Comparison of ENCODE assay signal across 17 cellular contexts in genomic region chr9:128087262-128087661, GRCh38. TPM values are rescaled to one million over a fixed set of nuclear protein-coding genes. Genes with fewer than 3 reads are reported as not detected.
DNase-seq lines count a peak whose midpoint lies in the region; ATAC-seq and TF ChIP-seq lines count a peak whose summit lies in the region.
"Had no signal": no experiment of that assay in that cellular context is flagged by ENCODE, and none has a peak within 500 bp of the region (broad histone marks: within the 10 kb centered on the region; RNA-seq: fewer than 3 reads in every experiment).

No MANE protein-coding gene starts in this region.

- H3K4me3 ChIP-seq in MG63, result no peak overlapping the region
- no peak overlapping the region for H3K4me3 ChIP-seq in mucosa of descending colon
- H3K4me3 ChIP-seq: GM23338, Peyer's patch had no signal

- no peaks in the 10 kb centered on the region for H3K27me3 Mint-ChIP-seq in activated CD8-positive, alpha-beta T cell treated with anti-CD3 and anti-CD28 coated beads for 36 hours
- no peaks in the 10 kb centered on the region for H3K27me3 Mint-ChIP-seq in activated CD8-positive, alpha-beta T cell treated with anti-CD3 and anti-CD28 coated beads, Interleukin-2, amount 10 ng/mL, durations not matched to agents 7 days and 5 days (ENCODE audit: low read depth)
- H3K27me3 Mint-ChIP-seq in natural killer cell (ENCODE audit: low read depth in 2 of 2), result no peaks in the 10 kb centered on the region
- H3K27me3 Mint-ChIP-seq in natural killer cell treated with Interleukin-12 subunit alpha and Interleukin-12 subunit beta and Interleukin-15 and Interleukin-18, amount 100 ng/mL, for 72 hours, result no peaks in the 10 kb centered on the region
- H3K27me3 Mint-ChIP-seq in effector memory CD8-positive, alpha-beta T cell, result no peaks in the 10 kb centered on the region
- no peaks in the 10 kb centered on the region for H3K27me3 Mint-ChIP-seq in type B pancreatic cell

- H3K9me3 ChIP-seq in MG63 (no peaks in the 10 kb centered on the region), mucosa of descending colon (no peaks in the 10 kb centered on the region)
- H3K9me3 ChIP-seq: Caco-2, Peyer's patch had no signal

- no peak for ATAC-seq in activated CD8-positive, alpha-beta T cell treated with anti-CD3 and anti-CD28 coated beads for 36 hours
- ATAC-seq in activated CD8-positive, alpha-beta T cell treated with anti-CD3 and anti-CD28 coated beads, Interleukin-2, amount 10 ng/mL, durations not matched to agents 7 days and 5 days, result no peak
- ATAC-seq in natural killer cell (no peak), mucosa of descending colon (no peak)
- no peak for ATAC-seq in natural killer cell treated with Interleukin-12 subunit alpha and Interleukin-12 subunit beta and Interleukin-15 and Interleukin-18, amount 100 ng/mL, for 72 hours
- ATAC-seq in effector memory CD8-positive, alpha-beta T cell (replicated peaks), result no peak
- ATAC-seq: GM23338 had no signal

- H3K9me3 Mint-ChIP-seq in activated CD8-positive, alpha-beta T cell treated with anti-CD3 and anti-CD28 coated beads for 36 hours, result no peaks in the 10 kb centered on the region
- H3K9me3 Mint-ChIP-seq in activated CD8-positive, alpha-beta T cell treated with anti-CD3 and anti-CD28 coated beads, Interleukin-2, amount 10 ng/mL, durations not matched to agents 7 days and 5 days (ENCODE audit: insufficient read depth), result no peaks in the 10 kb centered on the region
- no peaks in the 10 kb centered on the region for H3K9me3 Mint-ChIP-seq in natural killer cell
- no peaks in the 10 kb centered on the region for H3K9me3 Mint-ChIP-seq in natural killer cell treated with Interleukin-12 subunit alpha and Interleukin-12 subunit beta and Interleukin-15 and Interleukin-18, amount 100 ng/mL, for 72 hours
- no peaks in the 10 kb centered on the region for H3K9me3 Mint-ChIP-seq in effector memory CD8-positive, alpha-beta T cell
- H3K9me3 Mint-ChIP-seq in type B pancreatic cell, result no peaks in the 10 kb centered on the region
- H3K9me3 Mint-ChIP-seq: GM23338 had no signal

- TF ChIP-seq CTCF in activated CD8-positive, alpha-beta T cell treated with anti-CD3 and anti-CD28 coated beads for 36 hours (IDR thresholded peaks at IDR 0.05), result no peak
- TF ChIP-seq CTCF in natural killer cell (IDR thresholded peaks at IDR 0.05), result no peak
- no peak for TF ChIP-seq CTCF in type B pancreatic cell (conservative IDR thresholded peaks at IDR 0.05)
- TF ChIP-seq CTCF in mucosa of descending colon (IDR thresholded peaks at IDR 0.05), result no peak

- H3K36me3 Mint-ChIP-seq in activated CD8-positive, alpha-beta T cell treated with anti-CD3 and anti-CD28 coated beads for 36 hours (ENCODE audit: low read depth), result peaks cover 16% of the 10 kb centered on the region
- H3K36me3 Mint-ChIP-seq in activated CD8-positive, alpha-beta T cell treated with anti-CD3 and anti-CD28 coated beads, Interleukin-2, amount 10 ng/mL, durations not matched to agents 7 days and 5 days (ENCODE audit: low read depth), result peaks cover 38% of the 10 kb centered on the region
- H3K36me3 Mint-ChIP-seq in natural killer cell (no peaks in the 10 kb centered on the region), type B pancreatic cell (peaks cover 14% of the 10 kb centered on the region)
- H3K36me3 Mint-ChIP-seq in natural killer cell treated with Interleukin-12 subunit alpha and Interleukin-12 subunit beta and Interleukin-15 and Interleukin-18, amount 100 ng/mL, for 72 hours, result peaks cover 7% of the 10 kb centered on the region
- peaks cover 30% of the 10 kb centered on the region for H3K36me3 Mint-ChIP-seq in effector memory CD8-positive, alpha-beta T cell (ENCODE audit: insufficient read depth)

- peaks cover 3% of the 10 kb centered on the region for H3K4me1 ChIP-seq in mucosa of descending colon (ENCODE audit: low read depth)

- H3K27me3 ChIP-seq in MG63, result no peaks in the 10 kb centered on the region
- H3K27me3 ChIP-seq: Peyer's patch had no signal

- no peak overlapping the region for H3K4me3 Mint-ChIP-seq in activated CD8-positive, alpha-beta T cell treated with anti-CD3 and anti-CD28 coated beads for 36 hours
- H3K4me3 Mint-ChIP-seq in activated CD8-positive, alpha-beta T cell treated with anti-CD3 and anti-CD28 coated beads, Interleukin-2, amount 10 ng/mL, durations not matched to agents 7 days and 5 days, result no peak overlapping the region
- no peak overlapping the region for H3K4me3 Mint-ChIP-seq in natural killer cell
- no peak overlapping the region for H3K4me3 Mint-ChIP-seq in natural killer cell treated with Interleukin-12 subunit alpha and Interleukin-12 subunit beta and Interleukin-15 and Interleukin-18, amount 100 ng/mL, for 72 hours
- no peak overlapping the region for H3K4me3 Mint-ChIP-seq in effector memory CD8-positive, alpha-beta T cell
- H3K4me3 Mint-ChIP-seq in type B pancreatic cell, result peak overlapping the region; percentile 27
- H3K4me3 Mint-ChIP-seq: GM23338 had no signal

- CTCF ChIA-PET in activated CD8-positive, alpha-beta T cell treated with anti-CD3 and anti-CD28 coated beads for 36 hours (lab: Charles Lee), result interaction anchor here (0.9 to 4.0 kb wide), 8 partner anchors 10 to 145 kb away, joined by 3 to 21 read pairs (median 4); no protein-coding TSS in a partner anchor
- CTCF ChIA-PET in activated CD8-positive, alpha-beta T cell treated with anti-CD3 and anti-CD28 coated beads, Interleukin-2, amount 10 ng/mL, durations not matched to agents 7 days and 5 days (lab: Charles Lee), result interaction anchor here (0.8 to 2.3 kb wide), 12 partner anchors 10 to 218 kb away, joined by 3 to 10 read pairs (median 4); partner anchors contain the start of gene NAIF1

- intact Hi-C loops in activated CD8-positive, alpha-beta T cell treated with anti-CD3 and anti-CD28 coated beads for 36 hours (cut with micrococcal nuclease), result no loop called here
- intact Hi-C loops in natural killer cell (cut with micrococcal nuclease) (no loop called here), mucosa of descending colon (cut with DNase I, micrococcal nuclease) (no loop called here)

- H3K4me1 Mint-ChIP-seq in activated CD8-positive, alpha-beta T cell treated with anti-CD3 and anti-CD28 coated beads for 36 hours (ENCODE audit: low read depth), result peaks cover 51% of the 10 kb centered on the region
- peaks cover 39% of the 10 kb centered on the region for H3K4me1 Mint-ChIP-seq in activated CD8-positive, alpha-beta T cell treated with anti-CD3 and anti-CD28 coated beads, Interleukin-2, amount 10 ng/mL, durations not matched to agents 7 days and 5 days (ENCODE audit: low read depth)
- H3K4me1 Mint-ChIP-seq in natural killer cell (peaks cover 40 to 53% of the 10 kb centered on the region in 2 donors), type B pancreatic cell (ENCODE audit: unreplicated experiment) (peaks cover 26% of the 10 kb centered on the region)
- H3K4me1 Mint-ChIP-seq in natural killer cell treated with Interleukin-12 subunit alpha and Interleukin-12 subunit beta and Interleukin-15 and Interleukin-18, amount 100 ng/mL, for 72 hours (ENCODE audit: low read depth in 2 of 2), result peaks cover 24 to 38% of the 10 kb centered on the region in 2 donors
- H3K4me1 Mint-ChIP-seq in effector memory CD8-positive, alpha-beta T cell (ENCODE audit: low read depth in 2 of 2), result peaks cover 32 to 57% of the 10 kb centered on the region in 2 donors

- DNase-seq in activated CD8-positive, alpha-beta T cell treated with anti-CD3 and anti-CD28 coated beads for 36 hours, result no peak
- no peak for DNase-seq in activated CD8-positive, alpha-beta T cell treated with anti-CD3 and anti-CD28 coated beads, Interleukin-2, amount 10 ng/mL, durations not matched to agents 7 days and 5 days
- DNase-seq in natural killer cell (no peak), type B pancreatic cell (ENCODE audit: extremely low spot score, unreplicated experiment) (no peak), MG63 (no peak), mucosa of descending colon (no peak)
- DNase-seq in natural killer cell treated with Interleukin-12 subunit alpha and Interleukin-12 subunit beta and Interleukin-15 and Interleukin-18, amount 100 ng/mL, for 72 hours (ENCODE audit: low spot score), result no peak
- DNase-seq in effector memory CD8-positive, alpha-beta T cell, result no peak
- DNase-seq: Caco-2, DMS153, KG1, NCI-H1105, NCI-H1694, NCI-H524, Peyer's patch, Right ventricle myocardium superior had no signal

- H3K27ac Mint-ChIP-seq in activated CD8-positive, alpha-beta T cell treated with anti-CD3 and anti-CD28 coated beads for 36 hours, result peak overlapping the region; percentile 26
- no peak overlapping the region for H3K27ac Mint-ChIP-seq in activated CD8-positive, alpha-beta T cell treated with anti-CD3 and anti-CD28 coated beads, Interleukin-2, amount 10 ng/mL, durations not matched to agents 7 days and 5 days
- peak overlapping the region; percentile 12 to 65 for H3K27ac Mint-ChIP-seq in natural killer cell
- H3K27ac Mint-ChIP-seq in natural killer cell treated with Interleukin-12 subunit alpha and Interleukin-12 subunit beta and Interleukin-15 and Interleukin-18, amount 100 ng/mL, for 72 hours, result no peak overlapping the region
- H3K27ac Mint-ChIP-seq in effector memory CD8-positive, alpha-beta T cell, result peak overlapping the region; percentile 41 to 61
- no peak overlapping the region for H3K27ac Mint-ChIP-seq in type B pancreatic cell
- H3K27ac Mint-ChIP-seq: GM23338 had no signal

- H3K36me3 ChIP-seq in MG63 (no peaks in the 10 kb centered on the region; the same call in 1 of the 2 replicates), mucosa of descending colon (ENCODE audit: low read depth) (no peaks in the 10 kb centered on the region)
- H3K36me3 ChIP-seq: Peyer's patch had no signal

- POLR2A ChIA-PET in activated CD8-positive, alpha-beta T cell treated with anti-CD3 and anti-CD28 coated beads for 36 hours (lab: Charles Lee), result interaction anchor here (0.6 kb wide), 1 partner anchor 69 kb away, joined by 3 read pairs; no protein-coding TSS in a partner anchor
- POLR2A ChIA-PET in activated CD8-positive, alpha-beta T cell treated with anti-CD3 and anti-CD28 coated beads, Interleukin-2, amount 10 ng/mL, durations not matched to agents 7 days and 5 days (lab: Charles Lee), result interaction anchor here (1.1 kb wide), 1 partner anchor 23 kb away, joined by 3 read pairs; no protein-coding TSS in a partner anchor

RNA-seq across cellular contexts. Expression of gene SLC25A25, which starts 19.2 kb away (rescaled TPM):
- total RNA-seq in activated CD8-positive, alpha-beta T cell treated with anti-CD3 and anti-CD28 coated beads for 36 hours, result 10 to 100 TPM; 12.9 to 14.6 TPM
- total RNA-seq in activated CD8-positive, alpha-beta T cell treated with anti-CD3 and anti-CD28 coated beads, Interleukin-2, amount 10 ng/mL, durations not matched to agents 7 days and 5 days, result 10 to 100 TPM; 17.2 to 19.2 TPM
- total RNA-seq in natural killer cell (10 to 100 TPM; 16.8 to 19.1 (median 18.9) TPM), type B pancreatic cell (ENCODE audit: low replicate concordance) (19.1 and 39.0 TPM in 2 replicates), mucosa of descending colon (10 to 100 TPM; 19.1 to 27.3 (median 21.3) TPM)
- 10 to 100 TPM; 15.0 to 23.2 TPM for total RNA-seq in natural killer cell treated with Interleukin-12 subunit alpha and Interleukin-12 subunit beta and Interleukin-15 and Interleukin-18, amount 100 ng/mL, for 72 hours
- total RNA-seq in MG63 (2014; rRNA removed; shearing (Covaris generic); ENCODE audit: low replicate concordance), result 7.4 and 8.7 TPM in 2 replicates

RNA-seq across cellular contexts. Expression of gene NAIF1, which starts 20.1 kb away (rescaled TPM):
- 10 to 100 TPM in 1 of 2 experiments, 1 to 10 TPM in 1; 8.4 to 11.8 TPM for total RNA-seq in activated CD8-positive, alpha-beta T cell treated with anti-CD3 and anti-CD28 coated beads for 36 hours
- 10 to 100 TPM; 13.3 to 15.4 TPM for total RNA-seq in activated CD8-positive, alpha-beta T cell treated with anti-CD3 and anti-CD28 coated beads, Interleukin-2, amount 10 ng/mL, durations not matched to agents 7 days and 5 days
- 10 to 100 TPM; 11.9 to 12.6 (median 12.1) TPM for total RNA-seq in natural killer cell
- 10 to 100 TPM; 15.7 to 16.4 TPM for total RNA-seq in natural killer cell treated with Interleukin-12 subunit alpha and Interleukin-12 subunit beta and Interleukin-15 and Interleukin-18, amount 100 ng/mL, for 72 hours
- 6.7 and 10.3 TPM in 2 replicates for total RNA-seq in type B pancreatic cell (ENCODE audit: low replicate concordance)
- 6.4 and 10.7 TPM in 2 replicates for total RNA-seq in MG63 (2014; rRNA removed; shearing (Covaris generic); ENCODE audit: low replicate concordance)
- total RNA-seq in mucosa of descending colon, result 10 to 100 TPM; 10.4 to 12.6 (median 11.9) TPM

RNA-seq across cellular contexts. Expression of gene PTGES2, which starts 40.3 kb away (rescaled TPM):
- 10 to 100 TPM; 40.8 to 49.5 TPM for total RNA-seq in activated CD8-positive, alpha-beta T cell treated with anti-CD3 and anti-CD28 coated beads for 36 hours
- 10 to 100 TPM; 51.8 to 57.7 TPM for total RNA-seq in activated CD8-positive, alpha-beta T cell treated with anti-CD3 and anti-CD28 coated beads, Interleukin-2, amount 10 ng/mL, durations not matched to agents 7 days and 5 days
- total RNA-seq in natural killer cell (10 to 100 TPM; 43.4 to 57.0 (median 53.3) TPM), type B pancreatic cell (ENCODE audit: low replicate concordance) (67.2 and 85.0 TPM in 2 replicates), mucosa of descending colon (10 to 100 TPM; 65.3 to 99.7 (median 90.6) TPM)
- 100 to 1,000 TPM in 1 of 2 donors, 10 to 100 TPM in 1; 56.8 to 110 TPM for total RNA-seq in natural killer cell treated with Interleukin-12 subunit alpha and Interleukin-12 subunit beta and Interleukin-15 and Interleukin-18, amount 100 ng/mL, for 72 hours
- total RNA-seq in MG63 (2014; rRNA removed; shearing (Covaris generic); ENCODE audit: low replicate concordance), result 114 and 120 TPM in 2 replicates

Comparison
In these comparisons a context has a peak if more than half of its experiments do, and no peak if none do; other contexts are left out.
1. H3K27ac Mint-ChIP-seq: peak in activated CD8-positive, alpha-beta T cell treated with anti-CD3 and anti-CD28 coated beads for 36 hours (single experiment), natural killer cell (2 of 2) and effector memory CD8-positive, alpha-beta T cell (2 of 2); none in activated CD8-positive, alpha-beta T cell treated with anti-CD3 and anti-CD28 coated beads, Interleukin-2, amount 10 ng/mL, durations not matched to agents 7 days and 5 days (single experiment), natural killer cell treated with Interleukin-12 subunit alpha and Interleukin-12 subunit beta and Interleukin-15 and Interleukin-18, amount 100 ng/mL, for 72 hours (0 of 2) and type B pancreatic cell (single experiment).